ENCODE assay signal across 25 cellular contexts in the genomic region with DNA sequence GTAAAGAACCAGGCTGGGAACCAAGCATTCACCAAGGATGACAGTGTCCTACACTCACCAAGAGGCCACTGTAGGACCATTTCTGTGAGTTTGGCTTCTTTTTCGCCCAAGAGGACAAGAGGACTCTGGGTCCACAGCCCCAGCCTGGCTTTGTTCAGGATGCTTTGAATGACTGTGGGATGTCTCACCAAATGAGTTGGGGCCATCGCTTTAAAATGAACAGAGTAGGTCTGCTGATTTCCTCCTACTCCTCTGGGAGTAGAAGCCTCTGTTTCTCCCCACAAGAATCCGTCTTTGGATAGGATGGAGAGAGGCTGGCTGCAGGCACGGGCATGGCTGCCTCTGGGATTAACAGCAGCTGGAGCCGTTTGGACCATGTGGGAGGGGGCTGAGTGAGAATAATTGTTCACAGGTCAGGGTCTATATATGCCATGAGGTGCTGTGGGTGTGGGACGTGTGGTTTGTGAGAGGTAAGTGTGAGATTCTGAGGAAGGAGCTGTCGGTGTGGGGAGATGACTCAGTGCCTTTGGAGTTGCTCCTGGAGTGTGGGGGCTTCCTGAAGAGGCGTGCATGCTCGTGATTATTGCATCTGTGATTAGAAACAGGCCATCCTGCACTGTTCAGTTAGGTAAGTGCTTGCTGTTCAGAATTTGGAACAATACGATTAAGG. TPM values are rescaled to one million over a fixed set of nuclear protein-coding genes. Genes with fewer than 3 reads are reported as not detected.
A peak's percentile ranks its signal among the peaks of the same experiment; 100 is the strongest.
DNase-seq lines count a peak whose midpoint lies in the region; ATAC-seq and TF ChIP-seq lines count a peak whose summit lies in the region.
"Had no signal": no experiment of that assay in that cellular context is flagged by ENCODE, and none has a peak within 500 bp of the region (broad histone marks: within the 10 kb centered on the region; RNA-seq: fewer than 3 reads in every experiment).

No MANE protein-coding gene starts in this region.

- no peaks in the 10 kb centered on the region for H3K4me1 Mint-ChIP-seq in T-cell
- H3K4me1 Mint-ChIP-seq: B cell had no signal

- no peak overlapping the region for H3K4me3 Mint-ChIP-seq in T-cell
- H3K4me3 Mint-ChIP-seq: activated CD4-positive, alpha-beta memory T cell treated with anti-CD3 and anti-CD28 coated beads, Interleukin-2, amount 10 ng/mL, durations not matched to agents 7 days and 5 days; B cell; naive B cell had no signal

- H3K27me3 Mint-ChIP-seq in T-cell, result peaks cover 3 to 9% of the 10 kb centered on the region in 2 donors

- no peak overlapping the region for H3K27ac Mint-ChIP-seq in T-cell
- H3K27ac Mint-ChIP-seq: activated CD4-positive, alpha-beta memory T cell treated with anti-CD3 and anti-CD28 coated beads, Interleukin-2, amount 10 ng/mL, durations not matched to agents 7 days and 5 days; B cell; naive B cell had no signal

- no peak for TF ChIP-seq CTCF in HEK293 (tag by site-specific recombination; IDR thresholded peaks at IDR 0.05)
- TF ChIP-seq CTCF in astrocyte of the cerebellum (IDR thresholded peaks at IDR 0.05; ENCODE audit: low read depth, low read length, missing control alignments), result no peak

- H3K36me3 Mint-ChIP-seq in T-cell, result peaks cover under 1% of the 10 kb centered on the region

- CTCF ChIA-PET in HEK293 (lab: Yijun Ruan, JAX) (no interaction called here), T-cell (lab: Charles Lee) (no interaction called here)

- DNase-seq in Daoy (ENCODE audit: low read depth) (peak; percentile 29), astrocyte of the cerebellum (ENCODE audit: low read depth) (peak; percentile 40), middle frontal gyrus (ENCODE audit: extremely low spot score, low spot score) (peak; percentile 22), T-cell (no peak), SIG-M5 treated with dmso at 0.1 percent for 504 hours (lab: John Stamatoyannopoulos, UW; ENCODE audit: unreplicated experiment) (no peak), COLO829 (ENCODE audit: low spot score) (no peak)
- DNase-seq: activated CD4-positive, alpha-beta memory T cell treated with anti-CD3 and anti-CD28 coated beads, Interleukin-2, amount 10 ng/mL, durations not matched to agents 7 days and 5 days; activated effector memory CD4-positive, alpha-beta T cell treated with Interleukin-2 at 50 U/mL for 16 hours; colonic mucosa; COR-L47; kidney glomerular epithelial cell; naive B cell; NCI-H1417; NCI-H2171; NCI-H748 treated with DMSO at 0.1 percent for 48 hours; PC-3; SHP77 treated with DMSO at 0.1 percent for 48 hours; stimulated activated CD4-positive, alpha-beta T cell treated with anti-CD3 and anti-CD28 coated beads, Interleukin-1b, Interleukin-23, amount 100 ng/mL, for 48 hours; upper lobe of right lung had no signal

- POLR2A ChIA-PET in HEK293 (lab: Yijun Ruan, JAX) (no interaction called here), T-cell (lab: Charles Lee) (no interaction called here)

- H3K27ac ChIP-seq in HEK293 (ENCODE audit: extremely low read depth, low read depth, low read length), result no peak overlapping the region
- H3K27ac ChIP-seq: ascending aorta, colonic mucosa, parathyroid adenoma, sigmoid colon, upper lobe of right lung had no signal

- peaks cover 0 to 9% of the 10 kb centered on the region in 2 experiments; a peak in 1 of 3 replicates for H3K36me3 ChIP-seq in HEK293 (ENCODE audit: control insufficient read depth in 2 of 2, insufficient read depth in 1 of 2, low read length in 2 of 2)
- H3K36me3 ChIP-seq: ascending aorta, colonic mucosa, sigmoid colon, upper lobe of right lung had no signal

- in situ Hi-C loops in astrocyte of the cerebellum (cut with HindIII; ENCODE audit: low sequenced_read_pairs), result no loop called here

- H3K9me3 ChIP-seq in HEK293 (ENCODE audit: control insufficient read depth, insufficient read depth, low read depth, low read length), result no peaks in the 10 kb centered on the region
- H3K9me3 ChIP-seq: ascending aorta, colonic mucosa, sigmoid colon, upper lobe of right lung had no signal

- ATAC-seq in T-cell (replicated peaks in 1 of 4) (no peak), HG03025 (IDR thresholded peaks at IDR 0.05; ENCODE audit: low FRiP score, unreplicated experiment) (no peak)
- ATAC-seq: PC-3, upper lobe of right lung had no signal

- no peaks in the 10 kb centered on the region for H3K4me1 ChIP-seq in HEK293 (ENCODE audit: control insufficient read depth, insufficient read depth, low read length)
- H3K4me1 ChIP-seq: ascending aorta, colonic mucosa, sigmoid colon, upper lobe of right lung had no signal

- H3K9me3 Mint-ChIP-seq in T-cell, result no peaks in the 10 kb centered on the region
- H3K9me3 Mint-ChIP-seq: activated CD4-positive, alpha-beta memory T cell treated with anti-CD3 and anti-CD28 coated beads, Interleukin-2, amount 10 ng/mL, durations not matched to agents 7 days and 5 days had no signal

- H3K4me3 ChIP-seq in HEK293 (ENCODE audit: low read depth, low read length), result no peak overlapping the region
- H3K4me3 ChIP-seq in astrocyte of the cerebellum (ENCODE audit: low read depth, low read length), result no peak overlapping the region
- H3K4me3 ChIP-seq: ascending aorta, colonic mucosa, sigmoid colon, upper lobe of right lung had no signal

TF ChIP-seq in HEK293, 187 proteins besides CTCF, POLR2A, EP300 and RAD21 (continues in another document):
- no peak for TF ChIP-seq ZBTB20 (tag by site-specific recombination; IDR thresholded peaks at IDR 0.05)
- TF ChIP-seq, protein P1, sequence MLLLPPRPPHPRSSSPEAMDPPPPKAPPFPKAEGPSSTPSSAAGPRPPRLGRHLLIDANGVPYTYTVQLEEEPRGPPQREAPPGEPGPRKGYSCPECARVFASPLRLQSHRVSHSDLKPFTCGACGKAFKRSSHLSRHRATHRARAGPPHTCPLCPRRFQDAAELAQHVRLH (tag by site-specific recombination; IDR thresholded peaks at IDR 0.05), result no peak
- TF ChIP-seq ZNF626 (tag by site-specific recombination; IDR thresholded peaks at IDR 0.05), result no peak
- TF ChIP-seq ZFHX2 (tag by site-specific recombination; conservative IDR thresholded peaks at IDR 0.05), result peak; percentile 84
- no peak for TF ChIP-seq ZNF791 (tag by site-specific recombination; IDR thresholded peaks at IDR 0.05)
- TF ChIP-seq, protein P2, sequence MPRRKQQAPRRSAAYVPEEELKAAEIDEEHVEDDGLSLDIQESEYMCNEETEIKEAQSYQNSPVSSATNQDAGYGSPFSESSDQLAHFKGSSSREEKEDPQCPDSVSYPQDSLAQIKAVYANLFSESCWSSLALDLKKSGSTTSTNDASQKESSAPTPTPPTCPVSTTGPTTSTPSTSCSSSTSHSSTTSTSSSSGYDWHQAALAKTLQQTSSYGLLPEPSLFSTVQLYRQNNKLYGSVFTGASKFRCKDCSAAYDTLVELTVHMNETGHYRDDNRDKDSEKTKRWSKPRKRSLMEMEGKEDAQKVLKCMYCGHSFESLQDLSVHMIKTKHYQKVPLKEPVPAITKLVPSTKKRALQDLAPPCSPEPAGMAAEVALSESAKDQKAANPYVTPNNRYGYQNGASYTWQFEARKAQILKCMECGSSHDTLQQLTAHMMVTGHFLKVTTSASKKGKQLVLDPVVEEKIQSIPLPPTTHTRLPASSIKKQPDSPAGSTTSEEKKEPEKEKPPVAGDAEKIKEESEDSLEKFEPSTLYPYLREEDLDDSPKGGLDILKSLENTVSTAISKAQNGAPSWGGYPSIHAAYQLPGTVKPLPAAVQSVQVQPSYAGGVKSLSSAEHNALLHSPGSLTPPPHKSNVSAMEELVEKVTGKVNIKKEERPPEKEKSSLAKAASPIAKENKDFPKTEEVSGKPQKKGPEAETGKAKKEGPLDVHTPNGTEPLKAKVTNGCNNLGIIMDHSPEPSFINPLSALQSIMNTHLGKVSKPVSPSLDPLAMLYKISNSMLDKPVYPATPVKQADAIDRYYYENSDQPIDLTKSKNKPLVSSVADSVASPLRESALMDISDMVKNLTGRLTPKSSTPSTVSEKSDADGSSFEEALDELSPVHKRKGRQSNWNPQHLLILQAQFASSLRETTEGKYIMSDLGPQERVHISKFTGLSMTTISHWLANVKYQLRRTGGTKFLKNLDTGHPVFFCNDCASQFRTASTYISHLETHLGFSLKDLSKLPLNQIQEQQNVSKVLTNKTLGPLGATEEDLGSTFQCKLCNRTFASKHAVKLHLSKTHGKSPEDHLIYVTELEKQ (tag by site-specific recombination; IDR thresholded peaks at IDR 0.05; ENCODE audit: borderline replicate concordance), result no peak
- no peak for TF ChIP-seq ZNF645 (tag by site-specific recombination; IDR thresholded peaks at IDR 0.05)
- no peak for TF ChIP-seq ZNF132 (tag by site-specific recombination; IDR thresholded peaks at IDR 0.05; ENCODE audit: borderline replicate concordance)

RNA-seq across cellular contexts. Expression of gene APEH, which starts 48.0 kb away (rescaled TPM):
- total RNA-seq in Daoy (2014; rRNA removed; shearing (Covaris generic)), result 59.1 and 64.5 TPM in 2 replicates
- total RNA-seq in T-cell, result 100 to 1,000 TPM in 4 of 5 donors, 10 to 100 TPM in 1; 82.8 to 162 (median 141) TPM

Comparison
In these comparisons a context has a peak if more than half of its experiments do, and no peak if none do; other contexts are left out.
1. DNase-seq: peak in Daoy (single experiment), astrocyte of the cerebellum (single experiment) and middle frontal gyrus (single experiment); none in T-cell (0 of 34), SIG-M5 treated with dmso at 0.1 percent for 504 hours (single experiment) and COLO829 (single experiment).